ENCODE assay signal across 8 cellular contexts in genomic region chr12:38316391-38317129, GRCh38. TPM values are rescaled to one million over a fixed set of nuclear protein-coding genes. Genes with fewer than 3 reads are reported as not detected.
A peak's percentile ranks its signal among the peaks of the same experiment; 100 is the strongest.
DNase-seq lines count a peak whose midpoint lies in the region; ATAC-seq, FAIRE-seq and TF ChIP-seq lines count a peak whose summit lies in the region.

A gene with protein sequence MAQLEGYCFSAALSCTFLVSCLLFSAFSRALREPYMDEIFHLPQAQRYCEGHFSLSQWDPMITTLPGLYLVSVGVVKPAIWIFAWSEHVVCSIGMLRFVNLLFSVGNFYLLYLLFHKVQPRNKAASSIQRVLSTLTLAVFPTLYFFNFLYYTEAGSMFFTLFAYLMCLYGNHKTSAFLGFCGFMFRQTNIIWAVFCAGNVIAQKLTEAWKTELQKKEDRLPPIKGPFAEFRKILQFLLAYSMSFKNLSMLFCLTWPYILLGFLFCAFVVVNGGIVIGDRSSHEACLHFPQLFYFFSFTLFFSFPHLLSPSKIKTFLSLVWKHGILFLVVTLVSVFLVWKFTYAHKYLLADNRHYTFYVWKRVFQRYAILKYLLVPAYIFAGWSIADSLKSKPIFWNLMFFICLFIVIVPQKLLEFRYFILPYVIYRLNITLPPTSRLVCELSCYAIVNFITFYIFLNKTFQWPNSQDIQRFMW (plus strand): TSS chr12:38316774. CDS start chr12:38316894, 120 bp downstream.

- peaks cover 0 to 9% (median 6%) of the 10 kb centered on the region in 4 donors for H3K4me1 ChIP-seq in liver (ENCODE audit: control insufficient read depth in 4 of 4, insufficient read depth in 4 of 4, low read length in 3 of 4)

- peak within 1 kb of the TSS; percentile 87 for H3K4me3 Mint-ChIP-seq in dendritic cell treated with granulocyte-macrophage colony-stimulating factor and Interleukin-4, amounts not matched to agents 40 ng/mL and 50 ng/mL, for 4 days

- TF ChIP-seq CTCF in BJ (IDR thresholded peaks at IDR 0.05; ENCODE audit: insufficient read depth, low read depth, low read length) (peak; percentile 63), liver (IDR thresholded peaks at IDR 0.05; ENCODE audit: low read depth, low read length, missing input control) (peak; percentile 78)

- ATAC-seq in HG03457 (IDR thresholded peaks at IDR 0.05; ENCODE audit: unreplicated experiment) = peak; percentile 99

- no peaks in the 10 kb centered on the region for H3K9me3 ChIP-seq in liver (ENCODE audit: control insufficient read depth in 4 of 4, low read length in 3 of 4)

- DNase-seq in BJ (ENCODE audit: low read depth) = peak; percentile 69
- DNase-seq in GM19239 (ENCODE audit: insufficient read length, low spot score) = peak; percentile 46
- DNase-seq in NCI-H748 (lab: John Stamatoyannopoulos, UW; ENCODE audit: unreplicated experiment) = peak; percentile 97
- DNase-seq in activated CD4-positive, alpha-beta T cell treated with anti-CD3 and anti-CD28 coated beads, Interleukin-2, amount 50 U/mL, for 24 hours (ENCODE audit: low read depth in 1 of 2, low spot score in 1 of 2) = peak; percentile 87 to 93
- DNase-seq in stimulated activated CD4-positive, alpha-beta T cell treated with anti-CD3 and anti-CD28 coated beads, Interleukin-4, amount 100 ng/mL, for 24 hours = peak; percentile 94

- intact Hi-C loops in dendritic cell treated with granulocyte-macrophage colony-stimulating factor and Interleukin-4, amounts not matched to agents 40 ng/mL and 50 ng/mL, for 4 days (cut with micrococcal nuclease) = loop anchor here (1.0 to 5.0 kb wide), 3 partner anchors 71 to 588 kb away; partner anchors contain the start of gene CPNE8

- no peaks in the 10 kb centered on the region for H3K9me3 Mint-ChIP-seq in dendritic cell treated with granulocyte-macrophage colony-stimulating factor and Interleukin-4, amounts not matched to agents 40 ng/mL and 50 ng/mL, for 4 days

- H3K27me3 Mint-ChIP-seq in dendritic cell treated with granulocyte-macrophage colony-stimulating factor and Interleukin-4, amounts not matched to agents 40 ng/mL and 50 ng/mL, for 4 days = peaks cover 2% of the 10 kb centered on the region

- H3K4me3 ChIP-seq in BJ (ENCODE audit: low read depth, low read length) = peak within 1 kb of the TSS; percentile 78
- H3K4me3 ChIP-seq in liver (ENCODE audit: low read depth in 1 of 3, low read length in 3 of 3) = peak within 1 kb of the TSS; percentile 69 to 97 (median 81)

- CTCF ChIA-PET in BJ (lab: Yijun Ruan, JAX) = interaction anchor here (0.8 to 1.0 kb wide), 3 partner anchors 177 to 180 kb away, joined by 3 to 4 read pairs (median 3); no protein-coding TSS in a partner anchor

- peaks cover 6% of the 10 kb centered on the region for H3K36me3 Mint-ChIP-seq in dendritic cell treated with granulocyte-macrophage colony-stimulating factor and Interleukin-4, amounts not matched to agents 40 ng/mL and 50 ng/mL, for 4 days (ENCODE audit: low read depth)

- peak within 1 kb of the TSS; percentile 90 for H3K27ac Mint-ChIP-seq in dendritic cell treated with granulocyte-macrophage colony-stimulating factor and Interleukin-4, amounts not matched to agents 40 ng/mL and 50 ng/mL, for 4 days

- under 1% methylated on average over 42 of the region's 42 CpGs for WGBS in liver

- H3K4me1 Mint-ChIP-seq in dendritic cell treated with granulocyte-macrophage colony-stimulating factor and Interleukin-4, amounts not matched to agents 40 ng/mL and 50 ng/mL, for 4 days (ENCODE audit: low read depth) = peaks cover 7% of the 10 kb centered on the region

- H3K27ac ChIP-seq in liver (ENCODE audit: low read depth in 1 of 2, low read length in 2 of 2) = peak within 1 kb of the TSS; percentile 60 to 87

- H3K36me3 ChIP-seq in BJ (ENCODE audit: control insufficient read depth, insufficient read depth, low read length) = no peaks in the 10 kb centered on the region
- peaks cover 0 to 3% (median 0%) of the 10 kb centered on the region in 4 donors for H3K36me3 ChIP-seq in liver (ENCODE audit: control insufficient read depth in 4 of 4, insufficient read depth in 3 of 4, low read depth in 1 of 4, low read length in 3 of 4)

- POLR2A ChIA-PET in BJ (lab: Charles Lee) = no interaction called here

- TF ChIP-seq RAD21 in liver (IDR thresholded peaks at IDR 0.05) = peak; percentile 89 to 96

- FAIRE-seq in GM19239 (lab: Jason Lieb, UNC) = peak; percentile 94

- peak within 1 kb of the TSS; percentile 48 to 86 for H3K9ac ChIP-seq in liver (ENCODE audit: low read depth in 1 of 2, low read length in 2 of 2)

- no peaks in the 10 kb centered on the region for H3K27me3 ChIP-seq in BJ (ENCODE audit: control insufficient read depth, insufficient read depth, low read length)
- H3K27me3 ChIP-seq in liver (ENCODE audit: control insufficient read depth in 4 of 4, insufficient read depth in 4 of 4, low read length in 3 of 4) = no peaks in the 10 kb centered on the region

TF ChIP-seq in liver, 16 proteins besides CTCF, POLR2A, EP300 and RAD21:
- peak; percentile 58 for TF ChIP-seq NR2F2 (IDR thresholded peaks at IDR 0.05)
- TF ChIP-seq FOXA1 (IDR thresholded peaks at IDR 0.05) = peak; percentile 67
- TF ChIP-seq GABPA (IDR thresholded peaks at IDR 0.05 in 1 of 2, conservative IDR thresholded peaks at IDR 0.05 in 1 of 2) = peak; percentile 97 to 99
- TF ChIP-seq YY1 (IDR thresholded peaks at IDR 0.05) = peak; percentile 90
- TF ChIP-seq REST (IDR thresholded peaks at IDR 0.05) = peak; percentile 55
- TF ChIP-seq EGR1 (IDR thresholded peaks at IDR 0.05; ENCODE audit: low read depth in 2 of 2) = peak; percentile 74 to 87
- TF ChIP-seq, protein P1, sequence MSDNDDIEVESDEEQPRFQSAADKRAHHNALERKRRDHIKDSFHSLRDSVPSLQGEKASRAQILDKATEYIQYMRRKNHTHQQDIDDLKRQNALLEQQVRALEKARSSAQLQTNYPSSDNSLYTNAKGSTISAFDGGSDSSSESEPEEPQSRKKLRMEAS (IDR thresholded peaks at IDR 0.05) = peak; percentile 85
- TF ChIP-seq ATF3 (IDR thresholded peaks at IDR 0.05) = peak; percentile 39
- peak in 1 of 2 donors; percentile 32 for TF ChIP-seq RXRA (IDR thresholded peaks at IDR 0.05)
- TF ChIP-seq ZBTB33 (IDR thresholded peaks at IDR 0.05) = peak; percentile 74
- peak; percentile 46 to 64 for TF ChIP-seq JUND (IDR thresholded peaks at IDR 0.05)
- TF ChIP-seq HNF4A (conservative IDR thresholded peaks at IDR 0.05) = peak; percentile 16
- peak; percentile 57 for TF ChIP-seq TAF1 (conservative IDR thresholded peaks at IDR 0.05)
- no peak for TF ChIP-seq FOXA2 (IDR thresholded peaks at IDR 0.05)
- no peak for TF ChIP-seq HNF4G (IDR thresholded peaks at IDR 0.05)
- TF ChIP-seq SP1 (IDR thresholded peaks at IDR 0.05) = peak; percentile 74

RNA-seq across cellular contexts. Expression of the gene that starts here (rescaled TPM):
- 6.9 and 7.2 TPM in 2 replicates for polyA plus RNA-seq in BJ (2011; rRNA removed)
- 13.1 and 19.6 TPM in 2 replicates for polyA minus RNA-seq in BJ (2011; rRNA and poly(A)+ RNA removed)
- total RNA-seq in liver = 1 to 10 TPM; 2.6 to 3.3 TPM
- 1 to 10 TPM; 1.2 to 2.3 TPM for polyA plus RNA-seq in liver

Comparison
In these comparisons a context has a peak if more than half of its experiments do, and no peak if none do; other contexts are left out.
1. Peak in every context shown above with its lines: DNase-seq, ATAC-seq, H3K4me3 ChIP-seq and H3K27ac ChIP-seq.
2. DNase-seq: peak in every context shown above with its lines; median percentile 97 in NCI-H748; 94 in stimulated activated CD4-positive, alpha-beta T cell treated with anti-CD3 and anti-CD28 coated beads, Interleukin-4, amount 100 ng/mL, for 24 hours; 90 in activated CD4-positive, alpha-beta T cell treated with anti-CD3 and anti-CD28 coated beads, Interleukin-2, amount 50 U/mL, for 24 hours; 69 in BJ; 46 in GM19239.